Comparison of ENCODE assay signal across 8 cellular contexts in the genomic region with DNA sequence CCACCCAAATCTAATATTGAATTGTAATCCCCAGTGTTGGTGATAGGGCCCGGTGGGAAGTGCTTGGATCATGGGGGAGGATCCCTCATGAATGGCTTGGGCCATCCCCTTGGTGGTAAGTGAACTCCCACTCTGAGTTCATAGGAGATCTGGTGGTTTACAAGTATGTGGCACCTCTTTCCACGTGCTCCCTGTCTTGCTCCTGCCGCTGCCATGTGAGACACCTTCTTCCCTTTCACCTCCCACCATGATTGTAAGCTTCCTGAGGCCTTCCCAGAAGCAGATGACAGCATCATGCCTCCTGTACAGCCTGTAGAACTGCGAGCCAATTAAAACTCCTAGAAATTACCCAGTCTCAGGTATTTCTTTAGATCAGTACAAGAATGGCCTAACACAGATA.
"Had no signal": no experiment of that assay in that cellular context is flagged by ENCODE, and none has a peak within 500 bp of the region (broad histone marks: within the 10 kb centered on the region; RNA-seq: fewer than 3 reads in every experiment).

No MANE protein-coding gene starts in this region.

- FAIRE-seq: G401.6, GM12878, GM12891, GM12892, GM18507, GM19239 had no signal

- DNase-seq: GDM1, GF-D8 had no signal

- ATAC-seq: GM12878 had no signal

- H3K4me3 ChIP-seq: GM12878 had no signal
